ENCODE assay signal across 1 cellular context in genomic region chr1:203758749-203759148, GRCh38. TPM values are rescaled to one million over a fixed set of nuclear protein-coding genes. Genes with fewer than 3 reads are reported as not detected.
"Had no signal": no experiment of that assay in that cellular context is flagged by ENCODE, and none has a peak within 500 bp of the region (broad histone marks: within the 10 kb centered on the region; RNA-seq: fewer than 3 reads in every experiment).

No MANE protein-coding gene starts in this region.

RNA-seq across cellular contexts. Expression of gene LAX1, which starts 6.2 kb away (rescaled TPM):
- total RNA-seq: LHCN-M2 had no signal
